28 cellular contexts compared by ENCODE assay signal in genomic region chr2:2644040-2644439, GRCh38.
DNase-seq lines count a peak whose midpoint lies in the region; ATAC-seq, FAIRE-seq and TF ChIP-seq lines count a peak whose summit lies in the region.
"Had no signal": no experiment of that assay in that cellular context is flagged by ENCODE, and none has a peak within 500 bp of the region (broad histone marks: within the 10 kb centered on the region; RNA-seq: fewer than 3 reads in every experiment).

No MANE protein-coding gene starts in this region.

- intact Hi-C loops in HepG2 (cut with micrococcal nuclease; ENCODE audit: unreplicated experiment) (no loop called here), right lobe of liver (cut with DNase I) (no loop called here)

- H3K4me3 Mint-ChIP-seq in WTC11 (no peak overlapping the region), endodermal cell (no peak overlapping the region)
- no peak overlapping the region for H3K4me3 Mint-ChIP-seq in stimulated activated effector memory CD8-positive, alpha-beta T cell treated with anti-CD3 and anti-CD28 coated beads, Interleukin-12 subunit alpha, Interleukin-12 subunit beta, amount 100 ng/mL, for 72 hours
- H3K4me3 Mint-ChIP-seq: activated B cell treated with CpG ODN at 0.5 μM for 24 hours; activated T-helper 17 cell treated with anti-CD3 and anti-CD28 coated beads, Interleukin-2, amount 50 U/mL, for 72 hours; mesothelial cell of epicardium had no signal

- TF ChIP-seq CTCF in HepG2 (CRISPR knock-in tag; IDR thresholded peaks at IDR 0.05) (no peak), right lobe of liver (IDR thresholded peaks at IDR 0.05) (no peak), WTC11 (IDR thresholded peaks at IDR 0.05) (no peak), endodermal cell (conservative IDR thresholded peaks at IDR 0.05) (no peak), foreskin fibroblast (IDR thresholded peaks at IDR 0.05; ENCODE audit: low read depth, low read length) (no peak)

- H3K9me3 ChIP-seq in HepG2 (ENCODE audit: low read length) (no peaks in the 10 kb centered on the region), right lobe of liver (no peaks in the 10 kb centered on the region), endodermal cell (ENCODE audit: control insufficient read depth, low read length) (no peaks in the 10 kb centered on the region)
- H3K9me3 ChIP-seq: adrenal gland; BLaER1 treated with 17β-estradiol and CSF1 and Interleukin-3, amounts not matched to agents 10 nM and 100 nM; Caco-2; esophagus squamous epithelium; upper lobe of left lung had no signal

- peak overlapping the region; percentile 8; the same call in 1 of the 2 replicates for H3K27ac Mint-ChIP-seq in WTC11
- no peak overlapping the region for H3K27ac Mint-ChIP-seq in endodermal cell
- H3K27ac Mint-ChIP-seq in stimulated activated effector memory CD8-positive, alpha-beta T cell treated with anti-CD3 and anti-CD28 coated beads, Interleukin-12 subunit alpha, Interleukin-12 subunit beta, amount 100 ng/mL, for 72 hours, result peak overlapping the region; percentile 11
- H3K27ac Mint-ChIP-seq: activated B cell treated with CpG ODN at 0.5 μM for 24 hours; activated T-helper 17 cell treated with anti-CD3 and anti-CD28 coated beads, Interleukin-2, amount 50 U/mL, for 72 hours; mesothelial cell of epicardium had no signal

- H3K27me3 Mint-ChIP-seq in WTC11 (ENCODE audit: low read depth) (no peaks in the 10 kb centered on the region), endodermal cell (ENCODE audit: insufficient read depth) (peaks cover 2% of the 10 kb centered on the region)
- H3K27me3 Mint-ChIP-seq: activated B cell treated with CpG ODN at 0.5 μM for 24 hours had no signal

- WGBS in HepG2 (ENCODE audit: low lambda C conversion rate), result 97% methylated on average over 1 of the region's 1 CpG
- 100% methylated on average over 1 of the region's 1 CpG for WGBS in right lobe of liver (ENCODE audit: insufficient coverage, low coverage, low lambda C conversion rate, missing lambda C conversion rate)
- WGBS in endodermal cell (ENCODE audit: insufficient coverage in 1 of 2, insufficient read length in 1 of 2), 2 experiments, result 83% methylated on average over 1 of the region's 1 CpG; no CpG with 5 or more reads in 1 of the 2 experiments

- H3K36me3 ChIP-seq in HepG2 (replicated peaks in 1 of 2; ENCODE audit: control insufficient read depth in 1 of 2, insufficient read depth in 2 of 2, low read length in 2 of 2), result no peaks in the 10 kb centered on the region
- no peaks in the 10 kb centered on the region for H3K36me3 ChIP-seq in right lobe of liver
- no peaks in the 10 kb centered on the region for H3K36me3 ChIP-seq in endodermal cell (ENCODE audit: control insufficient read depth, insufficient read depth, low read length)
- H3K36me3 ChIP-seq: adrenal gland; BLaER1 treated with 17β-estradiol and CSF1 and Interleukin-3, amounts not matched to agents 10 nM and 100 nM; brain microvascular endothelial cell; esophagus squamous epithelium; upper lobe of left lung had no signal

- DNase-seq in HepG2 (ENCODE audit: low spot score), result no peak
- DNase-seq in right lobe of liver, result no peak
- no peak for DNase-seq in WTC11 (ENCODE audit: low spot score)
- DNase-seq in endodermal cell, result peak; percentile 7
- no peak for DNase-seq in stimulated activated effector memory CD8-positive, alpha-beta T cell treated with anti-CD3 and anti-CD28 coated beads, Interleukin-12 subunit alpha, Interleukin-12 subunit beta, amount 100 ng/mL, for 72 hours (ENCODE audit: low spot score in 2 of 2)
- no peak for DNase-seq in foreskin fibroblast
- DNase-seq in SW 1271 (lab: John Stamatoyannopoulos, UW), result no peak
- DNase-seq: activated B cell treated with CpG ODN at 0.5 μM for 24 hours; activated CD4-positive, alpha-beta T cell treated with anti-CD3 and anti-CD28 coated beads, Interleukin-2, amount 50 U/mL, for 4 hours; brain microvascular endothelial cell; Caco-2; esophagus squamous epithelium; foreskin melanocyte; MV-4-11; NCI-H1436; NCI-H2081; NCI-H2227 treated with DMSO at 0.1 percent for 48 hours; NCI-H526 treated with DMSO at 0.1 percent for 48 hours; stimulated activated CD4-positive, alpha-beta T cell treated with anti-CD3 and anti-CD28 coated beads, Interleukin-15, amount 100 ng/mL, for 24 hours; stimulated activated CD4-positive, alpha-beta T cell treated with anti-CD3 and anti-CD28 coated beads, Interleukin-4, amount 100 ng/mL, for 4 hours had no signal

- no peaks in the 10 kb centered on the region for H4K20me1 ChIP-seq in HepG2 (ENCODE audit: insufficient read depth, low read length)
- H4K20me1 ChIP-seq: BLaER1 treated with 17β-estradiol and CSF1 and Interleukin-3, amounts not matched to agents 10 nM and 100 nM had no signal

- H3K4me1 ChIP-seq in HepG2 (ENCODE audit: insufficient read depth, low read length) (no peaks in the 10 kb centered on the region), right lobe of liver (no peaks in the 10 kb centered on the region), endodermal cell (ENCODE audit: control insufficient read depth, insufficient read depth, low read length) (peaks cover 2% of the 10 kb centered on the region)
- H3K4me1 ChIP-seq: adrenal gland, Caco-2 had no signal

- H3K9me3 Mint-ChIP-seq in WTC11 (peaks cover 17% of the 10 kb centered on the region), endodermal cell (peaks cover 2% of the 10 kb centered on the region)
- H3K9me3 Mint-ChIP-seq in stimulated activated effector memory CD8-positive, alpha-beta T cell treated with anti-CD3 and anti-CD28 coated beads, Interleukin-12 subunit alpha, Interleukin-12 subunit beta, amount 100 ng/mL, for 72 hours, result peaks cover 6% of the 10 kb centered on the region
- H3K9me3 Mint-ChIP-seq: activated B cell treated with CpG ODN at 0.5 μM for 24 hours; activated T-helper 17 cell treated with anti-CD3 and anti-CD28 coated beads, Interleukin-2, amount 50 U/mL, for 72 hours had no signal

- TF ChIP-seq EP300 in HepG2 (IDR thresholded peaks at IDR 0.05; ENCODE audit: low read depth in 2 of 2, low read length in 2 of 2), result no peak
- no peak for TF ChIP-seq EP300 in HepG2 (CRISPR knock-in tag; IDR thresholded peaks at IDR 0.05; ENCODE audit: borderline replicate concordance)

- H3K4me2 ChIP-seq in HepG2 (ENCODE audit: low read depth, low read length), result no peak overlapping the region
- H3K4me2 ChIP-seq: BLaER1 treated with 17β-estradiol and CSF1 and Interleukin-3, amounts not matched to agents 10 nM and 100 nM had no signal

- H3K9ac ChIP-seq in HepG2 (ENCODE audit: insufficient read depth, low read depth, low read length), result no peak overlapping the region
- H3K9ac ChIP-seq in endodermal cell (ENCODE audit: extremely low read depth, low read length, poor library complexity, severe bottlenecking), result no peak overlapping the region
- H3K9ac ChIP-seq: BLaER1 treated with 17β-estradiol and CSF1 and Interleukin-3, amounts not matched to agents 10 nM and 100 nM had no signal

- in situ Hi-C loops in HepG2 (cut with HindIII; ENCODE audit: extremely low pct_ligation_motif_present, low pct_unique_long_range_greater_than_20kb), result no loop called here

- H3K36me3 Mint-ChIP-seq in WTC11, result no peaks in the 10 kb centered on the region
- H3K36me3 Mint-ChIP-seq in endodermal cell (ENCODE audit: low read depth), result no peaks in the 10 kb centered on the region
- no peaks in the 10 kb centered on the region for H3K36me3 Mint-ChIP-seq in stimulated activated effector memory CD8-positive, alpha-beta T cell treated with anti-CD3 and anti-CD28 coated beads, Interleukin-12 subunit alpha, Interleukin-12 subunit beta, amount 100 ng/mL, for 72 hours
- H3K36me3 Mint-ChIP-seq: mesothelial cell of epicardium had no signal

- ATAC-seq in HepG2, result no peak
- no peak for ATAC-seq in right lobe of liver
- ATAC-seq in WTC11, result no peak
- no peak for ATAC-seq in stimulated activated effector memory CD8-positive, alpha-beta T cell treated with anti-CD3 and anti-CD28 coated beads, Interleukin-12 subunit alpha, Interleukin-12 subunit beta, amount 100 ng/mL, for 72 hours
- ATAC-seq: activated T-helper 17 cell treated with anti-CD3 and anti-CD28 coated beads, Interleukin-2, amount 50 U/mL, for 72 hours; HCT116; Right ventricle myocardium inferior had no signal

- peaks cover 2 to 29% of the 10 kb centered on the region in 2 experiments; a peak in 4 of 5 replicates for H3K27me3 ChIP-seq in HepG2 (ENCODE audit: control insufficient read depth in 1 of 2, insufficient read depth in 2 of 2, low read length in 2 of 2)
- no peaks in the 10 kb centered on the region for H3K27me3 ChIP-seq in right lobe of liver
- no peaks in the 10 kb centered on the region for H3K27me3 ChIP-seq in endodermal cell (ENCODE audit: control insufficient read depth, insufficient read depth, low read length, poor library complexity, severe bottlenecking)
- H3K27me3 ChIP-seq: adrenal gland; BLaER1 treated with 17β-estradiol and CSF1 and Interleukin-3, amounts not matched to agents 10 nM and 100 nM; brain microvascular endothelial cell; upper lobe of left lung had no signal

- H2AFZ ChIP-seq in HepG2 (ENCODE audit: low read length), result no peak overlapping the region

- H3K4me3 ChIP-seq in HepG2 (replicated peaks in 1 of 3; ENCODE audit: insufficient read depth in 1 of 3, low read depth in 2 of 3, low read length in 3 of 3) (no peak overlapping the region), right lobe of liver (no peak overlapping the region), endodermal cell (ENCODE audit: low read length) (no peak overlapping the region), foreskin fibroblast (ENCODE audit: low read depth in 1 of 2, low read length in 2 of 2) (no peak overlapping the region)
- H3K4me3 ChIP-seq: adrenal gland; BLaER1 treated with 17β-estradiol and CSF1 and Interleukin-3, amounts not matched to agents 10 nM and 100 nM; esophagus squamous epithelium; upper lobe of left lung had no signal

- no peak for FAIRE-seq in HepG2 (lab: Jason Lieb, UNC)
- FAIRE-seq: endometrium had no signal

- no peak overlapping the region for H3K27ac ChIP-seq in HepG2 (ENCODE audit: extremely low read length, insufficient read depth, low read length)
- H3K27ac ChIP-seq in right lobe of liver, result no peak overlapping the region
- no peak overlapping the region for H3K27ac ChIP-seq in endodermal cell (ENCODE audit: low read depth, low read length)
- H3K27ac ChIP-seq: adrenal gland; BLaER1 treated with 17β-estradiol and CSF1 and Interleukin-3, amounts not matched to agents 10 nM and 100 nM; brain microvascular endothelial cell; esophagus squamous epithelium; upper lobe of left lung had no signal

- BruUV-seq in HepG2 (replicated peaks; lab: Mats Ljungman, UMichigan), result no TSS peak

- TF ChIP-seq POLR2A in HepG2 (IDR thresholded peaks at IDR 0.05; ENCODE audit: insufficient read depth in 1 of 2, low read depth in 2 of 2, low read length in 2 of 2), result no peak
- no peak for TF ChIP-seq POLR2A in right lobe of liver (IDR thresholded peaks at IDR 0.05)

- H3K79me2 ChIP-seq in HepG2 (ENCODE audit: insufficient read depth, low read length), result no peaks in the 10 kb centered on the region

- CTCF ChIA-PET in HepG2 (lab: Yijun Ruan, JAX; ENCODE audit: low intra/inter-chr PET ratio, low total read pairs), result no interaction called here
- CTCF ChIA-PET in WTC11 (lab: Charles Lee), result no interaction called here

- H3K4me1 Mint-ChIP-seq in WTC11 (peaks cover 19% of the 10 kb centered on the region), endodermal cell (peaks cover 11% of the 10 kb centered on the region)
- H3K4me1 Mint-ChIP-seq in stimulated activated effector memory CD8-positive, alpha-beta T cell treated with anti-CD3 and anti-CD28 coated beads, Interleukin-12 subunit alpha, Interleukin-12 subunit beta, amount 100 ng/mL, for 72 hours, result peaks cover 7% of the 10 kb centered on the region
- H3K4me1 Mint-ChIP-seq: activated B cell treated with CpG ODN at 0.5 μM for 24 hours had no signal

- no peak for TF ChIP-seq RAD21 in HepG2 (CRISPR knock-in tag; IDR thresholded peaks at IDR 0.05)

- POLR2A ChIA-PET in HepG2 (lab: Yijun Ruan, JAX), result no interaction called here
- POLR2A ChIA-PET in WTC11 (lab: Charles Lee), result no interaction called here
